1 cellular context compared by ENCODE assay signal in the genomic region with DNA sequence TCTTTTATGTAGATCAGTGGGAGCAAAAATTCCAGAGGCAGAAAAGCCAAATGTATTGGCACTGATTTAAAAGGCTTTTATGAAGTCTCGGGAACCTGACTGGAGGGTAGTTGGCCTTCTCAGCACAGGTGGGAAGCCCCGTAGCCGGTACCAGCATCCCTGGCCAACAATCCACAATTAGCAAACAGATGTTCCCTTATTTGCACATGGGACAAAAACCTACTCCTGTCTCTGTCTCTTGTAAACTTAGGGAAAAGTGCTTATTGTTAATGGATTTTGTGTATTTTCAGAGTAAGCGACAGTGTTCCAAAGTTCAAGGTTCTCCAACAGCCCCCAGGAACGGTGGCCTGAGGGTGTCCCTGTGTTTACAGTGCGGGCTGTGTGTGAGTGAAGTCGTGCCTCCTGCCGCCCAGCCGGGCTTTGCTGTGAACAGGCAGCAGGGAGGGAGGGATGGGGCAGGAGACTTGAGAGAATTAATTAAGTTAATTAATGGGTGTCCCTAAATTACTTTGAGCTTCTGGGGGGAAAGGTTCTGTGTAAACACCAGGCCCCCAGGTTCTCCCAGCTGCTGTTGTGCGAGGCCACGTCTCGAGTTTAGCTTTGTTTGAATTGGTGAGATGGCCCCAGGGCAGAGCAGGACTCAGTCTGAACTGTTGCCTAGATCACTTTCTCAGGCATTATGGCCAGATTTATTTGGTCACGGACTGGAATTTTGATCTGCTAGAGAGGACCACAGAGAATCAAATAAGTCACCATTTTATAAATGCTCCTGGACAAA.
TF ChIP-seq lines count a peak whose summit lies in the region.

No MANE protein-coding gene starts in this region.

TF ChIP-seq in HepG2, 621 proteins besides CTCF, POLR2A, EP300 and RAD21 (continued from another document and continues in another):
- TF ChIP-seq, protein P1, sequence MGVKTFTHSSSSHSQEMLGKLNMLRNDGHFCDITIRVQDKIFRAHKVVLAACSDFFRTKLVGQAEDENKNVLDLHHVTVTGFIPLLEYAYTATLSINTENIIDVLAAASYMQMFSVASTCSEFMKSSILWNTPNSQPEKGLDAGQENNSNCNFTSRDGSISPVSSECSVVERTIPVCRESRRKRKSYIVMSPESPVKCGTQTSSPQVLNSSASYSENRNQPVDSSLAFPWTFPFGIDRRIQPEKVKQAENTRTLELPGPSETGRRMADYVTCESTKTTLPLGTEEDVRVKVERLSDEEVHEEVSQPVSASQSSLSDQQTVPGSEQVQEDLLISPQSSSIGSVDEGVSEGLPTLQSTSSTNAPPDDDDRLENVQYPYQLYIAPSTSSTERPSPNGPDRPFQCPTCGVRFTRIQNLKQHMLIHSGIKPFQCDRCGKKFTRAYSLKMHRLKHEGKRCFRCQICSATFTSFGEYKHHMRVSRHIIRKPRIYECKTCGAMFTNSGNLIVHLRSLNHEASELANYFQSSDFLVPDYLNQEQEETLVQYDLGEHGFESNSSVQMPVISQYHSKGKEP (CRISPR knock-in tag; IDR thresholded peaks at IDR 0.05) = no peak
- TF ChIP-seq ZNF10 (CRISPR knock-in tag; IDR thresholded peaks at IDR 0.05; ENCODE audit: borderline replicate concordance, low read depth) = no peak
- peak; percentile 99 for TF ChIP-seq RCOR2 (CRISPR knock-in tag; IDR thresholded peaks at IDR 0.05)
- peak; percentile 88 for TF ChIP-seq ZMYM3 (CRISPR knock-in tag; IDR thresholded peaks at IDR 0.05)
- no peak for TF ChIP-seq MBNL3 (CRISPR knock-in tag; conservative IDR thresholded peaks at IDR 0.05)
- peak; percentile 68; the same call in 1 of the 2 replicates for TF ChIP-seq SATB2 (CRISPR knock-in tag; IDR thresholded peaks at IDR 0.05)
- peak; percentile 99 for TF ChIP-seq MIXL1 (CRISPR knock-in tag; IDR thresholded peaks at IDR 0.05)
- TF ChIP-seq JUN (CRISPR knock-in tag; IDR thresholded peaks at IDR 0.05) = peak; percentile 82; the same call in 1 of the 2 replicates
- TF ChIP-seq NR2F2 (IDR thresholded peaks at IDR 0.05; ENCODE audit: borderline replicate concordance, low read depth) = peak; percentile 85
- TF ChIP-seq, protein P2, sequence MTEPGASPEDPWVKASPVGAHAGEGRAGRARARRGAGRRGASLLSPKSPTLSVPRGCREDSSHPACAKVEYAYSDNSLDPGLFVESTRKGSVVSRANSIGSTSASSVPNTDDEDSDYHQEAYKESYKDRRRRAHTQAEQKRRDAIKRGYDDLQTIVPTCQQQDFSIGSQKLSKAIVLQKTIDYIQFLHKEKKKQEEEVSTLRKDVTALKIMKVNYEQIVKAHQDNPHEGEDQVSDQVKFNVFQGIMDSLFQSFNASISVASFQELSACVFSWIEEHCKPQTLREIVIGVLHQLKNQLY (CRISPR knock-in tag; IDR thresholded peaks at IDR 0.05) = peak; percentile 94
- peak; percentile 88; the same call in 1 of the 2 replicates for TF ChIP-seq NAIF1 (CRISPR knock-in tag; IDR thresholded peaks at IDR 0.05; ENCODE audit: borderline replicate concordance)
- no peak for TF ChIP-seq MLXIP (CRISPR knock-in tag; IDR thresholded peaks at IDR 0.05; ENCODE audit: borderline replicate concordance)
- TF ChIP-seq ZNF562 (CRISPR knock-in tag; IDR thresholded peaks at IDR 0.05; ENCODE audit: borderline replicate concordance) = 0 out of 2 replicates have a peak, but pooled peaks have one; percentile 45
- no peak for TF ChIP-seq NFE2L2 (IDR thresholded peaks at IDR 0.05; ENCODE audit: low read length)
- TF ChIP-seq ZSCAN9 (CRISPR knock-in tag; IDR thresholded peaks at IDR 0.05; ENCODE audit: borderline replicate concordance) = peak; percentile 59
- peak; percentile 88 for TF ChIP-seq KAT8 (CRISPR knock-in tag; IDR thresholded peaks at IDR 0.05)
- TF ChIP-seq WIZ (CRISPR knock-in tag; IDR thresholded peaks at IDR 0.05) = no peak
- 0 out of 2 replicates have a peak, but pooled peaks have one; percentile 11 for TF ChIP-seq CHCHD3 (CRISPR knock-in tag; IDR thresholded peaks at IDR 0.05)
- TF ChIP-seq, protein P3, sequence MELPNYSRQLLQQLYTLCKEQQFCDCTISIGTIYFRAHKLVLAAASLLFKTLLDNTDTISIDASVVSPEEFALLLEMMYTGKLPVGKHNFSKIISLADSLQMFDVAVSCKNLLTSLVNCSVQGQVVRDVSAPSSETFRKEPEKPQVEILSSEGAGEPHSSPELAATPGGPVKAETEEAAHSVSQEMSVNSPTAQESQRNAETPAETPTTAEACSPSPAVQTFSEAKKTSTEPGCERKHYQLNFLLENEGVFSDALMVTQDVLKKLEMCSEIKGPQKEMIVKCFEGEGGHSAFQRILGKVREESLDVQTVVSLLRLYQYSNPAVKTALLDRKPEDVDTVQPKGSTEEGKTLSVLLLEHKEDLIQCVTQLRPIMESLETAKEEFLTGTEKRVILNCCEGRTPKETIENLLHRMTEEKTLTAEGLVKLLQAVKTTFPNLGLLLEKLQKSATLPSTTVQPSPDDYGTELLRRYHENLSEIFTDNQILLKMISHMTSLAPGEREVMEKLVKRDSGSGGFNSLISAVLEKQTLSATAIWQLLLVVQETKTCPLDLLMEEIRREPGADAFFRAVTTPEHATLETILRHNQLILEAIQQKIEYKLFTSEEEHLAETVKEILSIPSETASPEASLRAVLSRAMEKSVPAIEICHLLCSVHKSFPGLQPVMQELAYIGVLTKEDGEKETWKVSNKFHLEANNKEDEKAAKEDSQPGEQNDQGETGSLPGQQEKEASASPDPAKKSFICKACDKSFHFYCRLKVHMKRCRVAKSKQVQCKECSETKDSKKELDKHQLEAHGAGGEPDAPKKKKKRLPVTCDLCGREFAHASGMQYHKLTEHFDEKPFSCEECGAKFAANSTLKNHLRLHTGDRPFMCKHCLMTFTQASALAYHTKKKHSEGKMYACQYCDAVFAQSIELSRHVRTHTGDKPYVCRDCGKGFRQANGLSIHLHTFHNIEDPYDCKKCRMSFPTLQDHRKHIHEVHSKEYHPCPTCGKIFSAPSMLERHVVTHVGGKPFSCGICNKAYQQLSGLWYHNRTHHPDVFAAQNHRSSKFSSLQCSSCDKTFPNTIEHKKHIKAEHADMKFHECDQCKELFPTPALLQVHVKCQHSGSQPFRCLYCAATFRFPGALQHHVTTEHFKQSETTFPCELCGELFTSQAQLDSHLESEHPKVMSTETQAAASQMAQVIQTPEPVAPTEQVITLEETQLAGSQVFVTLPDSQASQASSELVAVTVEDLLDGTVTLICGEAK (IDR thresholded peaks at IDR 0.05) = no peak
- TF ChIP-seq, protein P3 (CRISPR knock-in tag; IDR thresholded peaks at IDR 0.05) = 0 out of 2 replicates have a peak, but pooled peaks have one; percentile 13
- TF ChIP-seq, protein P4, sequence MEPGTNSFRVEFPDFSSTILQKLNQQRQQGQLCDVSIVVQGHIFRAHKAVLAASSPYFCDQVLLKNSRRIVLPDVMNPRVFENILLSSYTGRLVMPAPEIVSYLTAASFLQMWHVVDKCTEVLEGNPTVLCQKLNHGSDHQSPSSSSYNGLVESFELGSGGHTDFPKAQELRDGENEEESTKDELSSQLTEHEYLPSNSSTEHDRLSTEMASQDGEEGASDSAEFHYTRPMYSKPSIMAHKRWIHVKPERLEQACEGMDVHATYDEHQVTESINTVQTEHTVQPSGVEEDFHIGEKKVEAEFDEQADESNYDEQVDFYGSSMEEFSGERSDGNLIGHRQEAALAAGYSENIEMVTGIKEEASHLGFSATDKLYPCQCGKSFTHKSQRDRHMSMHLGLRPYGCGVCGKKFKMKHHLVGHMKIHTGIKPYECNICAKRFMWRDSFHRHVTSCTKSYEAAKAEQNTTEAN (CRISPR knock-in tag; conservative IDR thresholded peaks at IDR 0.05) = peak; percentile 86
- peak; percentile 53 for TF ChIP-seq ATF3 (CRISPR knock-in tag; IDR thresholded peaks at IDR 0.05)
- TF ChIP-seq HCFC1 (IDR thresholded peaks at IDR 0.05; ENCODE audit: low read depth, low read length) = no peak
- TF ChIP-seq ZNF891 (CRISPR knock-in tag; IDR thresholded peaks at IDR 0.05) = no peak
- TF ChIP-seq, protein P5, sequence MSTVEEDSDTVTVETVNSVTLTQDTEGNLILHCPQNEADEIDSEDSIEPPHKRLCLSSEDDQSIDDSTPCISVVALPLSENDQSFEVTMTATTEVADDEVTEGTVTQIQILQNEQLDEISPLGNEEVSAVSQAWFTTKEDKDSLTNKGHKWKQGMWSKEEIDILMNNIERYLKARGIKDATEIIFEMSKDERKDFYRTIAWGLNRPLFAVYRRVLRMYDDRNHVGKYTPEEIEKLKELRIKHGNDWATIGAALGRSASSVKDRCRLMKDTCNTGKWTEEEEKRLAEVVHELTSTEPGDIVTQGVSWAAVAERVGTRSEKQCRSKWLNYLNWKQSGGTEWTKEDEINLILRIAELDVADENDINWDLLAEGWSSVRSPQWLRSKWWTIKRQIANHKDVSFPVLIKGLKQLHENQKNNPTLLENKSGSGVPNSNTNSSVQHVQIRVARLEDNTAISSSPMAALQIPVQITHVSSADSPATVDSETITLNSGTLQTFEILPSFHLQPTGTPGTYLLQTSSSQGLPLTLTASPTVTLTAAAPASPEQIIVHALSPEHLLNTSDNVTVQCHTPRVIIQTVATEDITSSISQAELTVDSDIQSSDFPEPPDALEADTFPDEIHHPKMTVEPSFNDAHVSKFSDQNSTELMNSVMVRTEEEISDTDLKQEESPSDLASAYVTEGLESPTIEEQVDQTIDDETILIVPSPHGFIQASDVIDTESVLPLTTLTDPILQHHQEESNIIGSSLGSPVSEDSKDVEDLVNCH (CRISPR knock-in tag; IDR thresholded peaks at IDR 0.05) = no peak
- TF ChIP-seq PHF21A (CRISPR knock-in tag; IDR thresholded peaks at IDR 0.05) = peak; percentile 100
- TF ChIP-seq, protein P6, sequence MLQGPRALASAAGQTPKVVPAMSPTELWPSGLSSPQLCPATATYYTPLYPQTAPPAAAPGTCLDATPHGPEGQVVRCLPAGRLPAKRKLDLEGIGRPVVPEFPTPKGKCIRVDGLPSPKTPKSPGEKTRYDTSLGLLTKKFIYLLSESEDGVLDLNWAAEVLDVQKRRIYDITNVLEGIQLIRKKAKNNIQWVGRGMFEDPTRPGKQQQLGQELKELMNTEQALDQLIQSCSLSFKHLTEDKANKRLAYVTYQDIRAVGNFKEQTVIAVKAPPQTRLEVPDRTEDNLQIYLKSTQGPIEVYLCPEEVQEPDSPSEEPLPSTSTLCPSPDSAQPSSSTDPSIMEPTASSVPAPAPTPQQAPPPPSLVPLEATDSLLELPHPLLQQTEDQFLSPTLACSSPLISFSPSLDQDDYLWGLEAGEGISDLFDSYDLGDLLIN (CRISPR knock-in tag; IDR thresholded peaks at IDR 0.05; ENCODE audit: borderline replicate concordance) = no peak; the same call in 1 of the 2 replicates
- TF ChIP-seq ZBTB20 (CRISPR knock-in tag; IDR thresholded peaks at IDR 0.05; ENCODE audit: borderline replicate concordance, low read depth) = peak; percentile 77
- TF ChIP-seq FOXO1 (CRISPR knock-in tag; IDR thresholded peaks at IDR 0.05) = peak; percentile 100
- peak; percentile 82 for TF ChIP-seq ZNF12 (CRISPR knock-in tag; IDR thresholded peaks at IDR 0.05)
